1 cellular context compared by ENCODE assay signal in genomic region chr12:9740109-9740750, GRCh38.
TF ChIP-seq lines count a peak whose summit lies in the region.

No MANE protein-coding gene starts in this region.

TF ChIP-seq in WTC11, 78 proteins besides CTCF, POLR2A, EP300 and RAD21 (continued from another document):
- TF ChIP-seq ARID4B (CRISPR knock-in tag; IDR thresholded peaks at IDR 0.05; ENCODE audit: borderline replicate concordance) = no peak
- no peak for TF ChIP-seq NFATC4 (CRISPR knock-in tag; IDR thresholded peaks at IDR 0.05)
- no peak for TF ChIP-seq ATF2 (CRISPR knock-in tag; IDR thresholded peaks at IDR 0.05; ENCODE audit: borderline replicate concordance, low read depth)
- no peak for TF ChIP-seq JAZF1 (CRISPR knock-in tag; IDR thresholded peaks at IDR 0.05)
- TF ChIP-seq CREB1 (CRISPR knock-in tag; IDR thresholded peaks at IDR 0.05) = no peak
- TF ChIP-seq NFYB (CRISPR knock-in tag; conservative IDR thresholded peaks at IDR 0.05; ENCODE audit: low read depth) = no peak
- TF ChIP-seq ATF6 (CRISPR knock-in tag; IDR thresholded peaks at IDR 0.05) = no peak
- TF ChIP-seq NR2C2 (CRISPR knock-in tag; IDR thresholded peaks at IDR 0.05) = no peak
- TF ChIP-seq SMAD4 (CRISPR knock-in tag; IDR thresholded peaks at IDR 0.05) = no peak
- TF ChIP-seq ZMAT4 (CRISPR knock-in tag; IDR thresholded peaks at IDR 0.05) = no peak
- TF ChIP-seq GTF2I (CRISPR knock-in tag; conservative IDR thresholded peaks at IDR 0.05) = no peak
